In the genomic region with DNA sequence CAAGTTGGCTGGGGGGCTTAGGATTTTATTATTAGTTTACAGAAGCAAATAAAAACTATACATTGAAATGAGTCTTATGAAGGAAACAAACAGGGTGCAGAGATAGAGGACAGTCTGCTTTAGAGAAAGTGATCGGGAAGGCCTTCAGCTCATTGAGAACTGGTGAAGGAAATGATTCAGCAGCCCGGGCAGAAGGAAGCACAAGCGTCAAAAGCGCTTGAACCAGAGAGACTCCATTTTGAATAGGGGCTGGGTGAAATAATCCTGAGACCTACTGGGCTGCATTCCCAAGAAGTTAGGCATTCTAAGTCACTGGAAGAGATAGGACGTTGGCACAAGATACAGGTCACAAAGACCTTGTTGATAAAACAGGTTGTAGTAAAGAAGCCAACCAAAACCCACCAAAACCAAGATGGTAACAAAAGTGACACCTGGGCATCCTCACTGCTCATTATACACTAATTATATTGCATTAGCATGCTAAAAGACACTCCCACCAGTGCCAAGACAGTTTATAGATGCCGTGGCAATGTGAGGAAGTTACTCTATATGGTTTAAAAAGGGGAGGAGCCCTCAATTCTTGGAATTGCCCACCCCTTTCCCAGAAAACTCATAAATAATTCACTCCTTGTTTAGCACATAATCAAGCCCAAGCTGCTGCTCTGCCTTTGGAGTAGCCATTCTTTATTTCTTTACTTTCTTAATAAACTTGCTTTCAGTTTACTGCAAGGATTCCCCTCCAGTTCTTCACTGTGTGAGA, we compare ENCODE assay signal across 2 cellular contexts.
TF ChIP-seq lines count a peak whose summit lies in the region.

No MANE protein-coding gene starts in this region.

TF ChIP-seq in GM23338, 12 proteins besides CTCF, POLR2A, EP300 and RAD21 (continues in another document):
- TF ChIP-seq, protein P1, sequence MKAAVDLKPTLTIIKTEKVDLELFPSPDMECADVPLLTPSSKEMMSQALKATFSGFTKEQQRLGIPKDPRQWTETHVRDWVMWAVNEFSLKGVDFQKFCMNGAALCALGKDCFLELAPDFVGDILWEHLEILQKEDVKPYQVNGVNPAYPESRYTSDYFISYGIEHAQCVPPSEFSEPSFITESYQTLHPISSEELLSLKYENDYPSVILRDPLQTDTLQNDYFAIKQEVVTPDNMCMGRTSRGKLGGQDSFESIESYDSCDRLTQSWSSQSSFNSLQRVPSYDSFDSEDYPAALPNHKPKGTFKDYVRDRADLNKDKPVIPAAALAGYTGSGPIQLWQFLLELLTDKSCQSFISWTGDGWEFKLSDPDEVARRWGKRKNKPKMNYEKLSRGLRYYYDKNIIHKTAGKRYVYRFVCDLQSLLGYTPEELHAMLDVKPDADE (IDR thresholded peaks at IDR 0.05): no peak
- TF ChIP-seq ZNF331 (CRISPR knock-in tag; IDR thresholded peaks at IDR 0.05; ENCODE audit: low read depth): no peak
- no peak for TF ChIP-seq STAT1 (IDR thresholded peaks at IDR 0.05; ENCODE audit: unreplicated experiment)
- TF ChIP-seq, protein P2, sequence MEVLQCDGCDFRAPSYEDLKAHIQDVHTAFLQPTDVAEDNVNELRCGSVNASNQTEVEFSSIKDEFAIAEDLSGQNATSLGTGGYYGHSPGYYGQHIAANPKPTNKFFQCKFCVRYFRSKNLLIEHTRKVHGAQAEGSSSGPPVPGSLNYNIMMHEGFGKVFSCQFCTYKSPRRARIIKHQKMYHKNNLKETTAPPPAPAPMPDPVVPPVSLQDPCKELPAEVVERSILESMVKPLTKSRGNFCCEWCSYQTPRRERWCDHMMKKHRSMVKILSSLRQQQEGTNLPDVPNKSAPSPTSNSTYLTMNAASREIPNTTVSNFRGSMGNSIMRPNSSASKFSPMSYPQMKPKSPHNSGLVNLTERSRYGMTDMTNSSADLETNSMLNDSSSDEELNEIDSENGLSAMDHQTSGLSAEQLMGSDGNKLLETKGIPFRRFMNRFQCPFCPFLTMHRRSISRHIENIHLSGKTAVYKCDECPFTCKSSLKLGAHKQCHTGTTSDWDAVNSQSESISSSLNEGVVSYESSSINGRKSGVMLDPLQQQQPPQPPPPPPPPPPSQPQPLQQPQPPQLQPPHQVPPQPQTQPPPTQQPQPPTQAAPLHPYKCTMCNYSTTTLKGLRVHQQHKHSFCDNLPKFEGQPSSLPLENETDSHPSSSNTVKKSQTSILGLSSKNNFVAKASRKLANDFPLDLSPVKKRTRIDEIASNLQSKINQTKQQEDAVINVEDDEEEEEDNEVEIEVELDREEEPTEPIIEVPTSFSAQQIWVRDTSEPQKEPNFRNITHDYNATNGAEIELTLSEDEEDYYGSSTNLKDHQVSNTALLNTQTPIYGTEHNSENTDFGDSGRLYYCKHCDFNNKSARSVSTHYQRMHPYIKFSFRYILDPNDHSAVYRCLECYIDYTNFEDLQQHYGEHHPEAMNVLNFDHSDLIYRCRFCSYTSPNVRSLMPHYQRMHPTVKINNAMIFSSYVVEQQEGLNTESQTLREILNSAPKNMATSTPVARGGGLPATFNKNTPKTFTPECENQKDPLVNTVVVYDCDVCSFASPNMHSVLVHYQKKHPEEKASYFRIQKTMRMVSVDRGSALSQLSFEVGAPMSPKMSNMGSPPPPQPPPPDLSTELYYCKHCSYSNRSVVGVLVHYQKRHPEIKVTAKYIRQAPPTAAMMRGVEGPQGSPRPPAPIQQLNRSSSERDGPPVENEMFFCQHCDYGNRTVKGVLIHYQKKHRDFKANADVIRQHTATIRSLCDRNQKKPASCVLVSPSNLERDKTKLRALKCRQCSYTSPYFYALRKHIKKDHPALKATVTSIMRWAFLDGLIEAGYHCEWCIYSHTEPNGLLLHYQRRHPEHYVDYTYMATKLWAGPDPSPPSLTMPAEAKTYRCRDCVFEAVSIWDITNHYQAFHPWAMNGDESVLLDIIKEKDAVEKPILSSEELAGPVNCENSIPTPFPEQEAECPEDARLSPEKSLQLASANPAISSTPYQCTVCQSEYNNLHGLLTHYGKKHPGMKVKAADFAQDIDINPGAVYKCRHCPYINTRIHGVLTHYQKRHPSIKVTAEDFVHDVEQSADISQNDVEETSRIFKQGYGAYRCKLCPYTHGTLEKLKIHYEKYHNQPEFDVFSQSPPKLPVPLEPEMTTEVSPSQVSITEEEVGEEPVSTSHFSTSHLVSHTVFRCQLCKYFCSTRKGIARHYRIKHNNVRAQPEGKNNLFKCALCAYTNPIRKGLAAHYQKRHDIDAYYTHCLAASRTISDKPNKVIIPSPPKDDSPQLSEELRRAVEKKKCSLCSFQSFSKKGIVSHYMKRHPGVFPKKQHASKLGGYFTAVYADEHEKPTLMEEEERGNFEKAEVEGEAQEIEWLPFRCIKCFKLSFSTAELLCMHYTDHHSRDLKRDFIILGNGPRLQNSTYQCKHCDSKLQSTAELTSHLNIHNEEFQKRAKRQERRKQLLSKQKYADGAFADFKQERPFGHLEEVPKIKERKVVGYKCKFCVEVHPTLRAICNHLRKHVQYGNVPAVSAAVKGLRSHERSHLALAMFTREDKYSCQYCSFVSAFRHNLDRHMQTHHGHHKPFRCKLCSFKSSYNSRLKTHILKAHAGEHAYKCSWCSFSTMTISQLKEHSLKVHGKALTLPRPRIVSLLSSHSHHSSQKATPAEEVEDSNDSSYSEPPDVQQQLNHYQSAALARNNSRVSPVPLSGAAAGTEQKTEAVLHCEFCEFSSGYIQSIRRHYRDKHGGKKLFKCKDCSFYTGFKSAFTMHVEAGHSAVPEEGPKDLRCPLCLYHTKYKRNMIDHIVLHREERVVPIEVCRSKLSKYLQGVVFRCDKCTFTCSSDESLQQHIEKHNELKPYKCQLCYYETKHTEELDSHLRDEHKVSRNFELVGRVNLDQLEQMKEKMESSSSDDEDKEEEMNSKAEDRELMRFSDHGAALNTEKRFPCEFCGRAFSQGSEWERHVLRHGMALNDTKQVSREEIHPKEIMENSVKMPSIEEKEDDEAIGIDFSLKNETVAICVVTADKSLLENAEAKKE (CRISPR knock-in tag; IDR thresholded peaks at IDR 0.05): no peak
- TF ChIP-seq JUNB (IDR thresholded peaks at IDR 0.05; ENCODE audit: unreplicated experiment): no peak
- TF ChIP-seq ZNF114 (CRISPR knock-in tag; IDR thresholded peaks at IDR 0.05): no peak
- no peak for TF ChIP-seq NANOG (IDR thresholded peaks at IDR 0.05; ENCODE audit: borderline replicate concordance)
- TF ChIP-seq POLR2AphosphoS5 (IDR thresholded peaks at IDR 0.05; ENCODE audit: low read depth): no peak
- no peak for TF ChIP-seq EZH2phosphoT487 (IDR thresholded peaks at IDR 0.05; ENCODE audit: unreplicated experiment)

TF ChIP-seq in K562, 482 proteins besides CTCF, POLR2A, EP300 and RAD21 (continues in another document):
- TF ChIP-seq, protein P3, sequence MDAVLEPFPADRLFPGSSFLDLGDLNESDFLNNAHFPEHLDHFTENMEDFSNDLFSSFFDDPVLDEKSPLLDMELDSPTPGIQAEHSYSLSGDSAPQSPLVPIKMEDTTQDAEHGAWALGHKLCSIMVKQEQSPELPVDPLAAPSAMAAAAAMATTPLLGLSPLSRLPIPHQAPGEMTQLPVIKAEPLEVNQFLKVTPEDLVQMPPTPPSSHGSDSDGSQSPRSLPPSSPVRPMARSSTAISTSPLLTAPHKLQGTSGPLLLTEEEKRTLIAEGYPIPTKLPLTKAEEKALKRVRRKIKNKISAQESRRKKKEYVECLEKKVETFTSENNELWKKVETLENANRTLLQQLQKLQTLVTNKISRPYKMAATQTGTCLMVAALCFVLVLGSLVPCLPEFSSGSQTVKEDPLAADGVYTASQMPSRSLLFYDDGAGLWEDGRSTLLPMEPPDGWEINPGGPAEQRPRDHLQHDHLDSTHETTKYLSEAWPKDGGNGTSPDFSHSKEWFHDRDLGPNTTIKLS (IDR thresholded peaks at IDR 0.05; ENCODE audit: borderline replicate concordance, low read depth): no peak
- TF ChIP-seq MYNN (IDR thresholded peaks at IDR 0.05) (no peak), MYNN (CRISPR knock-in tag; IDR thresholded peaks at IDR 0.05) (no peak), NCOA1 (IDR thresholded peaks at IDR 0.05; ENCODE audit: low read depth) (no peak), POLR2B (IDR thresholded peaks at IDR 0.05; ENCODE audit: low read depth, partially characterized antibody) (no peak), KAT2B (IDR thresholded peaks at IDR 0.05; ENCODE audit: low read depth, low read length) (no peak), CCNT2 (IDR thresholded peaks at IDR 0.05; ENCODE audit: borderline replicate concordance, extremely low read depth, insufficient read length, low read depth, low read length) (no peak), MIER1 (IDR thresholded peaks at IDR 0.05; ENCODE audit: low read depth) (no peak), MCM3 (IDR thresholded peaks at IDR 0.05) (no peak), ZBTB7A (IDR thresholded peaks at IDR 0.05; ENCODE audit: borderline replicate concordance, control insufficient read depth, low read depth, low read length) (no peak), ZNF76 (CRISPR knock-in tag; IDR thresholded peaks at IDR 0.05; ENCODE audit: borderline replicate concordance) (peak; percentile 89; the same call in 1 of the 2 replicates), U2AF1 (optimal IDR thresholded peaks at IDR 0.05; ENCODE audit: low read depth, low read length) (no peak), ZNF347 (CRISPR knock-in tag; IDR thresholded peaks at IDR 0.05; ENCODE audit: low read depth) (no peak), SRF (CRISPR knock-in tag; IDR thresholded peaks at IDR 0.05) (0 out of 4 replicates have a peak, but pooled peaks of 1 of the 2 experiments have one; percentile 54), TAL1 (IDR thresholded peaks at IDR 0.05) (no peak), SMC3 (conservative IDR thresholded peaks at IDR 0.05; ENCODE audit: insufficient read depth, low read depth, low read length) (no peak), FOXA1 (IDR thresholded peaks at IDR 0.05; ENCODE audit: borderline replicate concordance) (no peak), ZNF766 (CRISPR knock-in tag; conservative IDR thresholded peaks at IDR 0.05) (peak; percentile 92), TAF1 (IDR thresholded peaks at IDR 0.05; ENCODE audit: control insufficient read depth, extremely low read depth, insufficient read depth, low read length, severe bottlenecking) (no peak), NR2F6 (CRISPR knock-in tag; IDR thresholded peaks at IDR 0.05) (no peak), E2F3 (CRISPR knock-in tag; IDR thresholded peaks at IDR 0.05) (peak; percentile 67; the same call in 1 of the 2 replicates), FOXA3 (CRISPR knock-in tag; conservative IDR thresholded peaks at IDR 0.05 in 1 of 2, IDR thresholded peaks at IDR 0.05 in 1 of 2) (no peak), SAP30 (IDR thresholded peaks at IDR 0.05; ENCODE audit: borderline replicate concordance, insufficient read depth, low read depth, low read length, poor library complexity, severe bottlenecking) (no peak), HDGF (IDR thresholded peaks at IDR 0.05) (no peak), ZNF146 (CRISPR knock-in tag; IDR thresholded peaks at IDR 0.05; ENCODE audit: unreplicated experiment) (no peak)
- TF ChIP-seq, protein P4, sequence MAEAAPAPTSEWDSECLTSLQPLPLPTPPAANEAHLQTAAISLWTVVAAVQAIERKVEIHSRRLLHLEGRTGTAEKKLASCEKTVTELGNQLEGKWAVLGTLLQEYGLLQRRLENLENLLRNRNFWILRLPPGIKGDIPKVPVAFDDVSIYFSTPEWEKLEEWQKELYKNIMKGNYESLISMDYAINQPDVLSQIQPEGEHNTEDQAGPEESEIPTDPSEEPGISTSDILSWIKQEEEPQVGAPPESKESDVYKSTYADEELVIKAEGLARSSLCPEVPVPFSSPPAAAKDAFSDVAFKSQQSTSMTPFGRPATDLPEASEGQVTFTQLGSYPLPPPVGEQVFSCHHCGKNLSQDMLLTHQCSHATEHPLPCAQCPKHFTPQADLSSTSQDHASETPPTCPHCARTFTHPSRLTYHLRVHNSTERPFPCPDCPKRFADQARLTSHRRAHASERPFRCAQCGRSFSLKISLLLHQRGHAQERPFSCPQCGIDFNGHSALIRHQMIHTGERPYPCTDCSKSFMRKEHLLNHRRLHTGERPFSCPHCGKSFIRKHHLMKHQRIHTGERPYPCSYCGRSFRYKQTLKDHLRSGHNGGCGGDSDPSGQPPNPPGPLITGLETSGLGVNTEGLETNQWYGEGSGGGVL (CRISPR knock-in tag; IDR thresholded peaks at IDR 0.05): no peak
- TF ChIP-seq, protein P5, sequence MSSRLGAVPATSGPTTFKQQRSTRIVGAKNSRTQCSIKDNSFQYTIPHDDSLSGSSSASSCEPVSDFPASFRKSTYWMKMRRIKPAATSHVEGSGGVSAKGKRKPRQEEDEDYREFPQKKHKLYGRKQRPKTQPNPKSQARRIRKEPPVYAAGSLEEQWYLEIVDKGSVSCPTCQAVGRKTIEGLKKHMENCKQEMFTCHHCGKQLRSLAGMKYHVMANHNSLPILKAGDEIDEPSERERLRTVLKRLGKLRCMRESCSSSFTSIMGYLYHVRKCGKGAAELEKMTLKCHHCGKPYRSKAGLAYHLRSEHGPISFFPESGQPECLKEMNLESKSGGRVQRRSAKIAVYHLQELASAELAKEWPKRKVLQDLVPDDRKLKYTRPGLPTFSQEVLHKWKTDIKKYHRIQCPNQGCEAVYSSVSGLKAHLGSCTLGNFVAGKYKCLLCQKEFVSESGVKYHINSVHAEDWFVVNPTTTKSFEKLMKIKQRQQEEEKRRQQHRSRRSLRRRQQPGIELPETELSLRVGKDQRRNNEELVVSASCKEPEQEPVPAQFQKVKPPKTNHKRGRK (tag; IDR thresholded peaks at IDR 0.05): no peak; the same call in 1 of the 2 replicates
- TF ChIP-seq, protein P6, sequence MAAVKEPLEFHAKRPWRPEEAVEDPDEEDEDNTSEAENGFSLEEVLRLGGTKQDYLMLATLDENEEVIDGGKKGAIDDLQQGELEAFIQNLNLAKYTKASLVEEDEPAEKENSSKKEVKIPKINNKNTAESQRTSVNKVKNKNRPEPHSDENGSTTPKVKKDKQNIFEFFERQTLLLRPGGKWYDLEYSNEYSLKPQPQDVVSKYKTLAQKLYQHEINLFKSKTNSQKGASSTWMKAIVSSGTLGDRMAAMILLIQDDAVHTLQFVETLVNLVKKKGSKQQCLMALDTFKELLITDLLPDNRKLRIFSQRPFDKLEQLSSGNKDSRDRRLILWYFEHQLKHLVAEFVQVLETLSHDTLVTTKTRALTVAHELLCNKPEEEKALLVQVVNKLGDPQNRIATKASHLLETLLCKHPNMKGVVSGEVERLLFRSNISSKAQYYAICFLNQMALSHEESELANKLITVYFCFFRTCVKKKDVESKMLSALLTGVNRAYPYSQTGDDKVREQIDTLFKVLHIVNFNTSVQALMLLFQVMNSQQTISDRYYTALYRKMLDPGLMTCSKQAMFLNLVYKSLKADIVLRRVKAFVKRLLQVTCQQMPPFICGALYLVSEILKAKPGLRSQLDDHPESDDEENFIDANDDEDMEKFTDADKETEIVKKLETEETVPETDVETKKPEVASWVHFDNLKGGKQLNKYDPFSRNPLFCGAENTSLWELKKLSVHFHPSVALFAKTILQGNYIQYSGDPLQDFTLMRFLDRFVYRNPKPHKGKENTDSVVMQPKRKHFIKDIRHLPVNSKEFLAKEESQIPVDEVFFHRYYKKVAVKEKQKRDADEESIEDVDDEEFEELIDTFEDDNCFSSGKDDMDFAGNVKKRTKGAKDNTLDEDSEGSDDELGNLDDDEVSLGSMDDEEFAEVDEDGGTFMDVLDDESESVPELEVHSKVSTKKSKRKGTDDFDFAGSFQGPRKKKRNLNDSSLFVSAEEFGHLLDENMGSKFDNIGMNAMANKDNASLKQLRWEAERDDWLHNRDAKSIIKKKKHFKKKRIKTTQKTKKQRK (IDR thresholded peaks at IDR 0.05; ENCODE audit: borderline replicate concordance, low read depth, low read length): no peak
- TF ChIP-seq, protein P7, sequence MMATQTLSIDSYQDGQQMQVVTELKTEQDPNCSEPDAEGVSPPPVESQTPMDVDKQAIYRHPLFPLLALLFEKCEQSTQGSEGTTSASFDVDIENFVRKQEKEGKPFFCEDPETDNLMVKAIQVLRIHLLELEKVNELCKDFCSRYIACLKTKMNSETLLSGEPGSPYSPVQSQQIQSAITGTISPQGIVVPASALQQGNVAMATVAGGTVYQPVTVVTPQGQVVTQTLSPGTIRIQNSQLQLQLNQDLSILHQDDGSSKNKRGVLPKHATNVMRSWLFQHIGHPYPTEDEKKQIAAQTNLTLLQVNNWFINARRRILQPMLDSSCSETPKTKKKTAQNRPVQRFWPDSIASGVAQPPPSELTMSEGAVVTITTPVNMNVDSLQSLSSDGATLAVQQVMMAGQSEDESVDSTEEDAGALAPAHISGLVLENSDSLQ (IDR thresholded peaks at IDR 0.05): 0 out of 2 replicates have a peak, but pooled peaks have one; percentile 19
